21 cellular contexts compared by ENCODE assay signal in the genomic region with DNA sequence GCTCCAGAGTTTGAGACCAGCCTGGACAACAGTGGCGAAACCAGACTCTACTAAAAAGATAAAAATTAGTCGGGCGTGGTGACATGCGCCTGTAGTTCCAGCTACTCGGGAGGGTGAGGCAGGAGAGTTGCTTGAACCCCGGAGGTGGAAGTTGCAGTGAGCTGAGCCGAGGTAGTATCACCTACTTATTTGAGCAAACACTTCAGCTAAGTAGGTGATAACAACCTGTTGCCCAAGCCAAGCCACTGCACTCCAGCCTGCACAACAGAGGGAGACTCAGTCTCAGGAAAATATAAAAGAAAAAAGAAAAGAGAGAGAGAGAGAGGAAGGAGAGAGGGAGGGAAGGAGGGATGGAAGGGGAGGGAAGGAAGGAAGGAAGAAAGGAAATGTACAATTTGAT. TPM values are rescaled to one million over a fixed set of nuclear protein-coding genes. Genes with fewer than 3 reads are reported as not detected.
"Had no signal": no experiment of that assay in that cellular context is flagged by ENCODE, and none has a peak within 500 bp of the region (broad histone marks: within the 10 kb centered on the region; RNA-seq: fewer than 3 reads in every experiment).

No MANE protein-coding gene starts in this region.

- H3K9me3 Mint-ChIP-seq: activated CD4-positive, alpha-beta T cell treated with anti-CD3 and anti-CD28 coated beads, Interleukin-2, amount 10 ng/mL, durations not matched to agents 24 days and 14 days; activated naive CD8-positive, alpha-beta T cell treated with anti-CD3 and anti-CD28 coated beads for 36 hours; central memory CD8-positive, alpha-beta T cell had no signal

- H3K4me3 Mint-ChIP-seq: activated CD4-positive, alpha-beta T cell treated with anti-CD3 and anti-CD28 coated beads, Interleukin-2, amount 10 ng/mL, durations not matched to agents 24 days and 14 days; activated naive CD8-positive, alpha-beta T cell treated with anti-CD3 and anti-CD28 coated beads for 36 hours; brain; central memory CD8-positive, alpha-beta T cell had no signal

- H3K27me3 ChIP-seq: tibial nerve had no signal

- H3K4me1 Mint-ChIP-seq: activated CD4-positive, alpha-beta T cell treated with anti-CD3 and anti-CD28 coated beads, Interleukin-2, amount 10 ng/mL, durations not matched to agents 24 days and 14 days; activated naive CD8-positive, alpha-beta T cell treated with anti-CD3 and anti-CD28 coated beads for 36 hours; central memory CD8-positive, alpha-beta T cell had no signal

- H3K4me3 ChIP-seq: tibial nerve had no signal

- FAIRE-seq: small intestine had no signal

- H3K36me3 ChIP-seq: tibial nerve had no signal

- H3K27ac ChIP-seq: tibial nerve had no signal

- ATAC-seq: right cardiac atrium had no signal

- H3K27me3 Mint-ChIP-seq: activated naive CD8-positive, alpha-beta T cell treated with anti-CD3 and anti-CD28 coated beads for 36 hours had no signal

- H3K36me3 Mint-ChIP-seq: activated naive CD8-positive, alpha-beta T cell treated with anti-CD3 and anti-CD28 coated beads for 36 hours; brain had no signal

- H3K27ac Mint-ChIP-seq: activated CD4-positive, alpha-beta T cell treated with anti-CD3 and anti-CD28 coated beads, Interleukin-2, amount 10 ng/mL, durations not matched to agents 24 days and 14 days; activated naive CD8-positive, alpha-beta T cell treated with anti-CD3 and anti-CD28 coated beads for 36 hours; brain had no signal

- DNase-seq: activated CD4-positive, alpha-beta T cell treated with anti-CD3 and anti-CD28 coated beads, Interleukin-2, amount 10 ng/mL, durations not matched to agents 24 days and 14 days; activated CD4-positive, CD25-positive, alpha-beta regulatory T cell; activated CD8-positive, alpha-beta memory T cell treated with anti-CD3 and anti-CD28 coated beads for 24 hours; activated gamma-delta T cell treated with Interleukin-2 at 50 U/mL for 16 hours; activated naive CD8-positive, alpha-beta T cell treated with anti-CD3 and anti-CD28 coated beads for 36 hours; amygdala; cortex of kidney; effector CD8-positive, alpha-beta T cell; foreskin fibroblast; midbrain; right cardiac atrium; small intestine; stimulated activated CD4-positive, alpha-beta T cell treated with anti-CD3 and anti-CD28 coated beads, Interleukin-4, amount 100 ng/mL, for 24 hours; stimulated activated naive CD4-positive, alpha-beta T cell; substantia nigra; T-helper 2 cell had no signal

- H3K4me1 ChIP-seq: tibial nerve had no signal

RNA-seq across cellular contexts. Expression of a gene that starts 21.3 kb away (rescaled TPM):
- total RNA-seq: activated CD4-positive, alpha-beta T cell treated with anti-CD3 and anti-CD28 coated beads, Interleukin-2, amount 10 ng/mL, durations not matched to agents 24 days and 14 days; activated naive CD8-positive, alpha-beta T cell treated with anti-CD3 and anti-CD28 coated beads for 36 hours; kidney epithelial cell; lower leg skin had no signal
